ENCODE assay signal across 8 cellular contexts in genomic region chr16:70065746-70066658, GRCh38. TPM values are rescaled to one million over a fixed set of nuclear protein-coding genes. Genes with fewer than 3 reads are reported as not detected.
A peak's percentile ranks its signal among the peaks of the same experiment; 100 is the strongest.
DNase-seq lines count a peak whose midpoint lies in the region; ATAC-seq, FAIRE-seq and TF ChIP-seq lines count a peak whose summit lies in the region.
"Not testable (repeated sequence)": the region's sequence is repeated elsewhere in the genome, so short reads cannot be mapped to it uniquely, and the experiment has no call there.

No MANE protein-coding gene starts in this region.

- H2BK20ac ChIP-seq in H1 (ENCODE audit: low read length): not testable (repeated sequence)

- H3K79me2 ChIP-seq in H1 (ENCODE audit: control insufficient read depth in 1 of 2, insufficient read depth in 2 of 2, low read length in 2 of 2): peaks cover 0 to 11% of the 10 kb centered on the region in 2 experiments; a peak in 1 of 4 replicates
- not testable (repeated sequence) for H3K79me2 ChIP-seq in mesendoderm (ENCODE audit: control insufficient read depth, insufficient read depth, low read length)

- not testable (repeated sequence) for H3K27me3 Mint-ChIP-seq in activated CD8-positive, alpha-beta memory T cell treated with anti-CD3 and anti-CD28 coated beads, Interleukin-2, amount 10 ng/mL, durations not matched to agents 7 days and 5 days

- not testable (repeated sequence) for H3K36me3 ChIP-seq in HUES48 (ENCODE audit: control insufficient read depth, insufficient read depth, low read length); H1 (ENCODE audit: control insufficient read depth in 2 of 4, insufficient read depth in 4 of 4, low read length in 3 of 4); mesendoderm (ENCODE audit: control insufficient read depth, insufficient read depth, low read length)

- not testable (repeated sequence) for TF ChIP-seq RAD21 in H1 (IDR thresholded peaks at IDR 0.05 in 1 of 2, conservative IDR thresholded peaks at IDR 0.05 in 1 of 2; ENCODE audit: low read depth in 2 of 2, low read length in 2 of 2)

- TF ChIP-seq CTCF in H1 (IDR thresholded peaks at IDR 0.05; ENCODE audit: control extremely low read depth in 1 of 3, insufficient read depth in 1 of 3, low read depth in 1 of 3, low read length in 3 of 3): not testable (repeated sequence)

- H3K4me3 Mint-ChIP-seq in activated CD8-positive, alpha-beta memory T cell treated with anti-CD3 and anti-CD28 coated beads, Interleukin-2, amount 10 ng/mL, durations not matched to agents 7 days and 5 days: peak overlapping the region; percentile 78

- H4K5ac ChIP-seq in H1 (ENCODE audit: insufficient read length, low read depth, low read length); mesendoderm (ENCODE audit: low read length): not testable (repeated sequence)

- POLR2A ChIA-PET in H1 (lab: Charles Lee; ENCODE audit: partially characterized antibody): not testable (repeated sequence)

- CTCF ChIA-PET in activated CD8-positive, alpha-beta memory T cell treated with anti-CD3 and anti-CD28 coated beads, Interleukin-2, amount 10 ng/mL, durations not matched to agents 7 days and 5 days (lab: Charles Lee); H1 (lab: Charles Lee; ENCODE audit: partially characterized antibody): not testable (repeated sequence)

- H3K4me2 ChIP-seq in H1 (ENCODE audit: insufficient read depth in 1 of 2, low read depth in 2 of 2, low read length in 2 of 2): peak overlapping the region; percentile 75 to 87
- H3K4me2 ChIP-seq in mesendoderm (ENCODE audit: low read length): not testable (repeated sequence)

- H3K9me3 Mint-ChIP-seq in activated CD8-positive, alpha-beta memory T cell treated with anti-CD3 and anti-CD28 coated beads, Interleukin-2, amount 10 ng/mL, durations not matched to agents 7 days and 5 days (ENCODE audit: low read depth): not testable (repeated sequence)

- not testable (repeated sequence) for H2BK15ac ChIP-seq in H1 (ENCODE audit: low read length); mesendoderm (replicated peaks; ENCODE audit: low read depth)

- FAIRE-seq in H1 (lab: Jason Lieb, UNC): not testable (repeated sequence)

- not testable (repeated sequence) for H4K20me1 ChIP-seq in H1 (replicated peaks in 1 of 2; ENCODE audit: control insufficient read depth in 1 of 2, insufficient read depth in 2 of 2, low read length in 2 of 2)

- not testable (repeated sequence) for H2BK120ac ChIP-seq in H1 (replicated peaks; ENCODE audit: low read depth, low read length); mesendoderm (ENCODE audit: low read depth, low read length)

- 0 out of 3 replicates have a peak, but pooled peaks of 1 of the 2 experiments have one; percentile 74 for TF ChIP-seq EP300 in H1 (IDR thresholded peaks at IDR 0.05; ENCODE audit: borderline replicate concordance in 1 of 2, low read depth in 2 of 2, low read length in 2 of 2)

- not testable (repeated sequence) for H3K4ac ChIP-seq in H1 (replicated peaks; ENCODE audit: insufficient read length, low read depth, low read length); mesendoderm (ENCODE audit: low read depth, low read length)

- H3K27ac Mint-ChIP-seq in activated CD8-positive, alpha-beta memory T cell treated with anti-CD3 and anti-CD28 coated beads, Interleukin-2, amount 10 ng/mL, durations not matched to agents 7 days and 5 days: peak overlapping the region; percentile 68

- H3K4me3 ChIP-seq in HUES48 (ENCODE audit: low read depth, low read length) (peak overlapping the region; percentile 72), H1 (ENCODE audit: extremely low read depth in 1 of 4, insufficient read depth in 2 of 4, low read depth in 3 of 4, low read length in 4 of 4) (peak overlapping the region; percentile 65 to 76 (median 69)), mesendoderm (ENCODE audit: low read length) (peak overlapping the region; percentile 54)

- H3K18ac ChIP-seq in H1 (ENCODE audit: extremely low read depth, low read length); mesendoderm (ENCODE audit: low read length): not testable (repeated sequence)

- not testable (repeated sequence) for H3K79me1 ChIP-seq in H1 (ENCODE audit: low read depth, low read length); mesendoderm (ENCODE audit: low read length)

- peak; percentile 92 for ATAC-seq in GM21515 (IDR thresholded peaks at IDR 0.05; ENCODE audit: unreplicated experiment)
- peak; percentile 94 for ATAC-seq in activated CD8-positive, alpha-beta memory T cell treated with anti-CD3 and anti-CD28 coated beads, Interleukin-2, amount 10 ng/mL, durations not matched to agents 7 days and 5 days

- not testable (repeated sequence) for H3K4me1 ChIP-seq in HUES48 (ENCODE audit: control insufficient read depth, insufficient read depth, low read length); H1 (replicated peaks in 1 of 4; ENCODE audit: control insufficient read depth in 3 of 4, insufficient read depth in 4 of 4, low read length in 3 of 4); mesendoderm (ENCODE audit: control insufficient read depth, low read depth, low read length)

- H2AK5ac ChIP-seq in H1 (ENCODE audit: low read depth, low read length); mesendoderm (ENCODE audit: low read length): not testable (repeated sequence)

- not testable (repeated sequence) for H3K27me3 ChIP-seq in HUES48 (ENCODE audit: control insufficient read depth, insufficient read depth, low read length); H1 (replicated peaks in 1 of 4; ENCODE audit: control insufficient read depth in 3 of 4, extremely low read depth in 1 of 4, insufficient read depth in 3 of 4, low read length in 3 of 4); mesendoderm (ENCODE audit: insufficient read depth, low read length, poor library complexity)

- not testable (repeated sequence) for H3K56ac ChIP-seq in H1 (replicated peaks; ENCODE audit: insufficient read length, low read depth, low read length)
- H3K56ac ChIP-seq in mesendoderm (ENCODE audit: low read length): peak overlapping the region; percentile 81

- H3K14ac ChIP-seq in H1 (ENCODE audit: insufficient read length): not testable (repeated sequence)

- not testable (repeated sequence) for H3K36me3 Mint-ChIP-seq in activated CD8-positive, alpha-beta memory T cell treated with anti-CD3 and anti-CD28 coated beads, Interleukin-2, amount 10 ng/mL, durations not matched to agents 7 days and 5 days

- H3K9ac ChIP-seq in HUES48 (ENCODE audit: low read depth, low read length): peak overlapping the region; percentile 77
- peak overlapping the region; percentile 45 to 87 (median 70); a peak in 6 of 7 replicates for H3K9ac ChIP-seq in H1 (replicated peaks in 1 of 4; ENCODE audit: extremely low read depth in 1 of 4, low read depth in 3 of 4, low read length in 3 of 4)
- peak overlapping the region; percentile 70 for H3K9ac ChIP-seq in mesendoderm (ENCODE audit: low read length)

- H2AFZ ChIP-seq in H1 (ENCODE audit: low read length): peak overlapping the region; percentile 16; the same call in 1 of the 2 replicates

- not testable (repeated sequence) for H2BK12ac ChIP-seq in H1 (ENCODE audit: low read depth, low read length)

- H3K27ac ChIP-seq in HUES48 (ENCODE audit: low read depth, low read length); mesendoderm (ENCODE audit: low read depth, low read length): not testable (repeated sequence)
- peak overlapping the region; percentile 79; the same call in 1 of the 2 replicates for H3K27ac ChIP-seq in H1 (ENCODE audit: low read depth, low read length)

- TF ChIP-seq POLR2A in H1 (IDR thresholded peaks at IDR 0.05; ENCODE audit: control extremely low read depth in 1 of 2, low read depth in 2 of 2, low read length in 2 of 2): not testable (repeated sequence)

- peak; percentile 91 for DNase-seq in D341Med (ENCODE audit: low spot score)
- DNase-seq in NOMO-1 treated with DMSO at 0.1 percent for 48 hours (lab: John Stamatoyannopoulos, UW; ENCODE audit: unreplicated experiment): peak; percentile 71
- peak; percentile 91 for DNase-seq in activated CD8-positive, alpha-beta memory T cell treated with anti-CD3 and anti-CD28 coated beads, Interleukin-2, amount 10 ng/mL, durations not matched to agents 7 days and 5 days
- peak; percentile 29 to 94 for DNase-seq in H1 (ENCODE audit: low read depth in 1 of 2, low spot score in 2 of 2)
- DNase-seq in mesendoderm: peak; percentile 93
- DNase-seq in stimulated activated CD8-positive, alpha-beta memory T cell treated with anti-CD3 and anti-CD28 coated beads, Interleukin-12 subunit alpha, Interleukin-12 subunit beta, amount 100 ng/mL, for 4 hours (ENCODE audit: low read depth): peak; percentile 91

- H3K23ac ChIP-seq in H1 (ENCODE audit: insufficient read length); mesendoderm (ENCODE audit: low read length): not testable (repeated sequence)

- not testable (repeated sequence) for H3K9me3 ChIP-seq in HUES48 (ENCODE audit: control insufficient read depth, insufficient read depth, low read length); H1 (ENCODE audit: insufficient read depth in 2 of 2, low read depth in 1 of 2, low read length in 1 of 2)

- WGBS in H1 (ENCODE audit: extremely low coverage in 1 of 2, insufficient coverage in 1 of 2, insufficient read length in 1 of 2, insufficient replicate concordance in 2 of 2, low coverage in 1 of 2, low lambda C conversion rate in 2 of 2, missing lambda C conversion rate in 1 of 2), 2 experiments: 2% methylated on average over 23 of the region's 62 CpGs; no CpG with 5 or more reads in 1 of the 2 experiments
- WGBS in mesendoderm (ENCODE audit: extremely low coverage, insufficient coverage, low lambda C conversion rate): no CpG with 5 or more reads among the region's 62 CpGs

- H4K91ac ChIP-seq in H1 (replicated peaks; ENCODE audit: insufficient read length, low read length): not testable (repeated sequence)

- not testable (repeated sequence) for H2BK5ac ChIP-seq in H1 (ENCODE audit: low read depth, low read length); mesendoderm (ENCODE audit: low read length)

- H3K4me1 Mint-ChIP-seq in activated CD8-positive, alpha-beta memory T cell treated with anti-CD3 and anti-CD28 coated beads, Interleukin-2, amount 10 ng/mL, durations not matched to agents 7 days and 5 days: not testable (repeated sequence)

- H3K23me2 ChIP-seq in H1 (ENCODE audit: low read depth, low read length): not testable (repeated sequence)

- H4K8ac ChIP-seq in H1 (ENCODE audit: extremely low read depth, insufficient read depth, low read length); mesendoderm (ENCODE audit: low read depth, low read length): not testable (repeated sequence)

RNA-seq across cellular contexts. Expression of gene PDPR, which starts 48.1 kb away (rescaled TPM):
- 10 to 100 TPM; 18.2 to 20.3 TPM for total RNA-seq in activated CD8-positive, alpha-beta memory T cell treated with anti-CD3 and anti-CD28 coated beads, Interleukin-2, amount 10 ng/mL, durations not matched to agents 7 days and 5 days
- 42.0 and 43.1 TPM in 2 replicates for total RNA-seq in H1 (2021; fragmentation: NEBNext Ultra II Directional; extraction: Animal tissue kit (Norgen Biotek cat#: 25700))
- polyA plus RNA-seq in H1 (2011; rRNA removed): 40.2 and 56.6 TPM in 2 replicates
- polyA plus RNA-seq in H1 (2011; cell fraction: cytosol; rRNA removed): 39.2 TPM
- 156 TPM for polyA plus RNA-seq in H1 (2011; cell fraction: nucleus; rRNA removed)
- polyA plus RNA-seq in H1 (2012, experiment 1 of 2): 27.5 to 34.9 TPM (median 33.2 TPM) in 4 replicates
- polyA plus RNA-seq in H1 (2012, experiment 2 of 2): 5.7 TPM
- 47.1 TPM for polyA plus RNA-seq in H1 (2013, experiment 1 of 2)
- 36.9 TPM for polyA plus RNA-seq in H1 (2013, experiment 2 of 2)
- 110 and 169 TPM in 2 replicates for polyA minus RNA-seq in H1 (2011; rRNA and poly(A)+ RNA removed)
- polyA minus RNA-seq in H1 (2011; cell fraction: cytosol; rRNA and poly(A)+ RNA removed): 36.5 TPM
- 91.2 TPM for polyA minus RNA-seq in H1 (2011; cell fraction: nucleus; rRNA and poly(A)+ RNA removed)
- 17.7 TPM for polyA plus RNA-seq in mesendoderm (2013, experiment 1 of 2)
- polyA plus RNA-seq in mesendoderm (2013, experiment 2 of 2): 17.3 TPM
